In the genomic region with DNA sequence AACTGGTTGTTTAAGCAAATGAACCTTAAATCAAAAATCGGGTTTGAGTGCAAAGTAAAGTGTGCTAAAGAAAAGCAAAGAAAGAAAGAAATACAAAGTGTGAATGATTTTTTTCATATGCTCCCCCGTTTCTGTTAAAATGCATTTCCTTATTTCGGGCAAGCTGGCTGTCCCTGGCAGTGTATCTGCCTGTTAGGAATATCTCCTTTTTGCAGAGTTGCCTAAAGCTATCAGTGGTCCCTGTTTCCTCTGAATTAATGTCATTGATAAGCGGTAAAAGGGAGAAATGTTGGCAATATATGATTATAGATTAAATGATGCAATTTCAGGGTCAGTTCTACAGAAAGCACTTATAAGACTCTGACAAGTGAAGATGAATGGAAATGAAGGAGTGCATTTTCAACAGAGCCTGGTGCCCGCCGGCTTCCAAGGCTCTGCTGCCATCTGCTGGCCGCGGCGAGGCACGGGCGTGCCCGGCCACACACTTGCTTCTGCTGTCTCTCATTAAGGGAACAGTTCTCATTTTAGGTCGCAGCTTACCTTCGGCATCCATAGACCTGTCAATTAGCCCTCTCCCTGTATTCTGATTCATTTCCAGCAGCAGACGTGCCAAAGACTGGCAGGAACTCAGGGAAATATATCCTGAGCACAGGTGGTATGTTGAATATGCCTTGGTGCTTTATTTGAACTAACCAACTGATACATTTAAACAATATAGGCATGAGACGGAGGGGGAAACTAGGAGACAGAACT, we compare ENCODE assay signal across 8 cellular contexts.
DNase-seq lines count a peak whose midpoint lies in the region; ATAC-seq, FAIRE-seq and TF ChIP-seq lines count a peak whose summit lies in the region.

No MANE protein-coding gene starts in this region.

- H3K4me2 ChIP-seq in parathyroid adenoma (ENCODE audit: low read length), result no peak overlapping the region

- TF ChIP-seq CTCF in gastroesophageal sphincter (IDR thresholded peaks at IDR 0.05), result peak; percentile 75 to 99 (median 90)
- peak; percentile 89 for TF ChIP-seq CTCF in parathyroid adenoma (IDR thresholded peaks at IDR 0.05)

- no peaks in the 10 kb centered on the region for H3K36me3 ChIP-seq in gastroesophageal sphincter
- no peaks in the 10 kb centered on the region for H3K36me3 ChIP-seq in parathyroid adenoma (ENCODE audit: control insufficient read depth, insufficient read depth, low read length)

- ATAC-seq in GM21737 (IDR thresholded peaks at IDR 0.05; ENCODE audit: unreplicated experiment), result peak; percentile 89
- ATAC-seq in gastroesophageal sphincter, result peak; percentile 68

- peak overlapping the region; percentile 10 for H2AFZ ChIP-seq in parathyroid adenoma

- peaks cover 0 to 17% (median 0%) of the 10 kb centered on the region in 3 donors for H3K4me1 ChIP-seq in gastroesophageal sphincter
- no peaks in the 10 kb centered on the region for H3K4me1 ChIP-seq in parathyroid adenoma

- H3K9me3 ChIP-seq in gastroesophageal sphincter (no peaks in the 10 kb centered on the region), parathyroid adenoma (ENCODE audit: control insufficient read depth, low read length) (no peaks in the 10 kb centered on the region)

- no peak for TF ChIP-seq POLR2A in gastroesophageal sphincter (IDR thresholded peaks at IDR 0.05)

- no peak overlapping the region for H3K9ac ChIP-seq in parathyroid adenoma

- peak; percentile 29 for DNase-seq in GDM1 (lab: John Stamatoyannopoulos, UW)
- peak; percentile 31 for DNase-seq in Jurkat, Clone E6-1 (ENCODE audit: low read depth, low spot score)
- peak; percentile 27 to 57 for DNase-seq in SHP77 (lab: John Stamatoyannopoulos, UW)
- peak; percentile 23 for DNase-seq in activated gamma-delta T cell treated with Interleukin-2 at 50 U/mL for 16 hours
- peak; percentile 69 for DNase-seq in urothelium cell line (ENCODE audit: low spot score)

- WGBS in gastroesophageal sphincter (ENCODE audit: low coverage in 1 of 2), 2 donors, result 18 to 19% methylated on average over 10 to 12 of the region's 16 CpGs

- no peaks in the 10 kb centered on the region for H3K27me3 ChIP-seq in gastroesophageal sphincter
- no peaks in the 10 kb centered on the region for H3K27me3 ChIP-seq in parathyroid adenoma (ENCODE audit: control insufficient read depth, insufficient read depth, low read length)

- no peak for TF ChIP-seq EP300 in gastroesophageal sphincter (IDR thresholded peaks at IDR 0.05)

- no peak overlapping the region for H3K27ac ChIP-seq in gastroesophageal sphincter
- no peak overlapping the region for H3K27ac ChIP-seq in parathyroid adenoma

- no peak for FAIRE-seq in urothelium cell line (lab: Jason Lieb, UNC)

- H3K4me3 ChIP-seq in Jurkat, Clone E6-1 (ENCODE audit: low read length), result no peak overlapping the region
- H3K4me3 ChIP-seq in gastroesophageal sphincter (peak overlapping the region in 1 of 2 donors; percentile 19), parathyroid adenoma (ENCODE audit: low read depth, low read length) (no peak overlapping the region)

- H3K79me2 ChIP-seq in parathyroid adenoma, result no peaks in the 10 kb centered on the region
